ENCODE assay signal across 15 cellular contexts in genomic region chr18:42024131-42024530, GRCh38.
A peak's percentile ranks its signal among the peaks of the same experiment; 100 is the strongest.
DNase-seq lines count a peak whose midpoint lies in the region; ATAC-seq, FAIRE-seq and TF ChIP-seq lines count a peak whose summit lies in the region.
"Had no signal": no experiment of that assay in that cellular context is flagged by ENCODE, and none has a peak within 500 bp of the region (broad histone marks: within the 10 kb centered on the region; RNA-seq: fewer than 3 reads in every experiment).

No MANE protein-coding gene starts in this region.

- no peaks in the 10 kb centered on the region for H3K79me2 ChIP-seq in OCI-LY3 (ENCODE audit: low read length)

- no peak overlapping the region for H2AFZ ChIP-seq in OCI-LY3 (ENCODE audit: low read depth, low read length)

- H3K36me3 ChIP-seq in GM06990 (ENCODE audit: control insufficient read depth, insufficient read depth, low read length) (0 out of 2 replicates have a peak, but pooled peaks cover under 1% of the 10 kb centered on the region), OCI-LY3 (replicated peaks; ENCODE audit: low read depth, low read length) (peaks cover 28% of the 10 kb centered on the region)

- H3K4me3 ChIP-seq in GM06990 (replicated peaks; ENCODE audit: low read depth, low read length) = no peak overlapping the region
- no peak overlapping the region for H3K4me3 ChIP-seq in OCI-LY3 (ENCODE audit: low read length)
- H3K4me3 ChIP-seq: left lung, testis had no signal

- peaks cover 18% of the 10 kb centered on the region for H4K20me1 ChIP-seq in OCI-LY3 (ENCODE audit: insufficient read depth, low read length)

- DNase-seq in GM06990 (ENCODE audit: extremely low read depth, insufficient read length) (peak; percentile 14), GM18507 (ENCODE audit: extremely low spot score, insufficient read length, low read depth) (no peak), DMS53 (lab: John Stamatoyannopoulos, UW) (no peak), AG20443 (ENCODE audit: low spot score) (no peak)
- DNase-seq in central memory CD4-positive, alpha-beta T cell = no peak
- DNase-seq: aorta; DMS153; effector CD8-positive, alpha-beta T cell; left lung; NCI-H1092 treated with DMSO at 0.1 percent for 48 hours; NCI-H526 treated with DMSO at 0.1 percent for 48 hours; Right ventricle myocardium superior; testis had no signal

- H3K27ac ChIP-seq in OCI-LY3 (ENCODE audit: low read length) = no peak overlapping the region
- H3K27ac ChIP-seq: left lung, testis had no signal

- peak; percentile 50 for ATAC-seq in HG02610 (IDR thresholded peaks at IDR 0.05; ENCODE audit: unreplicated experiment)
- ATAC-seq: left lung had no signal

- peak; percentile 31 for FAIRE-seq in GM18507 (lab: Jason Lieb, UNC)

- peak overlapping the region; percentile 19 for H3K4me2 ChIP-seq in OCI-LY3 (ENCODE audit: low read length)

- no peak for TF ChIP-seq CTCF in GM06990 (IDR thresholded peaks at IDR 0.05; ENCODE audit: insufficient read depth, low read length, poor library complexity, severe bottlenecking)
- TF ChIP-seq CTCF in OCI-LY3 (IDR thresholded peaks at IDR 0.05; ENCODE audit: low read depth, low read length) = no peak

- no peak overlapping the region for H3K9ac ChIP-seq in OCI-LY3 (ENCODE audit: low read length)

- H3K27me3 ChIP-seq in GM06990 (replicated peaks; ENCODE audit: control insufficient read depth, insufficient read depth, low read length) (no peaks in the 10 kb centered on the region), OCI-LY3 (ENCODE audit: low read depth, low read length) (no peaks in the 10 kb centered on the region)
- H3K27me3 ChIP-seq: left lung, testis had no signal

- peaks cover 43% of the 10 kb centered on the region for H3K4me1 ChIP-seq in OCI-LY3 (ENCODE audit: low read length)
- H3K4me1 ChIP-seq: left lung, testis had no signal

- H3K9me3 ChIP-seq in OCI-LY3 (ENCODE audit: insufficient read depth, low read length) = no peaks in the 10 kb centered on the region
- H3K9me3 ChIP-seq: left lung, testis had no signal
